Comparison of ENCODE assay signal across 13 cellular contexts in the genomic region with DNA sequence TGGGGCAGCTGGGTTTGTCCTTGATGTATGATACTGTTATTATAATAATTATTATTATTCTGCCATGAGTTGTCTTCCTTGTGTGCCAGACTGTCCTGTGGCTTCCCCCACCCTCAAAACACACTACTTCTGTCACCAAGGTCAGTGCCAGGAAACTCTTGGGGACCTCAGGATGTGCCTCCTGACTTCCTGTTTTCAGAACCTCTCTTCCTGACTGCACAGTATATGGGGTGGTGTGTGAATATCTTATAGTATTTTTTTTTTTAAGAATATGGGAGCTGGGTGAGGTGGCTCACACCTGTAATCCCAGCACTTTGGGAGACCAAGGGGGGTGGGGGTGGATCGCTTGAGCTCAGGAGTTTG.
DNase-seq lines count a peak whose midpoint lies in the region; ATAC-seq and TF ChIP-seq lines count a peak whose summit lies in the region.
"Had no signal": no experiment of that assay in that cellular context is flagged by ENCODE, and none has a peak within 500 bp of the region (broad histone marks: within the 10 kb centered on the region; RNA-seq: fewer than 3 reads in every experiment).

No MANE protein-coding gene starts in this region.

- no peak overlapping the region for H3K4me3 ChIP-seq in skin epidermis
- H3K4me3 ChIP-seq: ascending aorta, tibial artery had no signal

- CTCF ChIA-PET in RWPE1 (lab: Yijun Ruan, JAX), result interaction anchor here (0.5 to 6.7 kb wide), 6 partner anchors 10 to 127 kb away, joined by 3 to 76 read pairs (median 3); no protein-coding TSS in a partner anchor

- peak overlapping the region; percentile 85 for H3K27ac Mint-ChIP-seq in T-helper 1 cell treated with Interleukin-12 subunit alpha and Interleukin-12 subunit beta and Interleukin-4 antibody, amounts not matched to agents 30 μg/mL and 1 μg/mL, for 36 hours
- H3K27ac Mint-ChIP-seq in central memory CD8-positive, alpha-beta T cell (ENCODE audit: low read depth), result peak overlapping the region; percentile 87

- no peaks in the 10 kb centered on the region for H3K9me3 Mint-ChIP-seq in T-helper 1 cell treated with Interleukin-12 subunit alpha and Interleukin-12 subunit beta and Interleukin-4 antibody, amounts not matched to agents 30 μg/mL and 1 μg/mL, for 36 hours
- no peaks in the 10 kb centered on the region for H3K9me3 Mint-ChIP-seq in central memory CD8-positive, alpha-beta T cell

- POLR2A ChIA-PET in RWPE1 (lab: Yijun Ruan, JAX; ENCODE audit: low non-redundant PET), result interaction anchor here (2.7 kb wide), 1 partner anchor 17 kb away, joined by 15 read pairs; no protein-coding TSS in a partner anchor

- H3K4me3 Mint-ChIP-seq in T-helper 1 cell treated with Interleukin-12 subunit alpha and Interleukin-12 subunit beta and Interleukin-4 antibody, amounts not matched to agents 30 μg/mL and 1 μg/mL, for 36 hours, result peak overlapping the region; percentile 72
- H3K4me3 Mint-ChIP-seq in central memory CD8-positive, alpha-beta T cell, result peak overlapping the region; percentile 45

- DNase-seq in T-helper 1 cell, result no peak
- DNase-seq in RWPE1 (ENCODE audit: low spot score), result no peak
- DNase-seq in central memory CD8-positive, alpha-beta T cell (ENCODE audit: low spot score in 2 of 2), result no peak
- DNase-seq in DMS53 (lab: John Stamatoyannopoulos, UW), result no peak
- no peak for DNase-seq in HUDEP-2 (lab: John Stamatoyannopoulos, UW; ENCODE audit: unreplicated experiment in 76 of 76)
- DNase-seq: effector CD8-positive, alpha-beta T cell; NCI-H1105; small intestine; tibial artery had no signal

- H3K27ac ChIP-seq in RWPE1 (peak overlapping the region; percentile 89), skin epidermis (peak overlapping the region in 16 of 21 experiments; percentile 23 to 88 (median 74))
- H3K27ac ChIP-seq: ascending aorta, tibial artery had no signal

- ATAC-seq in central memory CD8-positive, alpha-beta T cell (replicated peaks; ENCODE audit: extremely low read depth, poor library complexity, severe bottlenecking), result peak; percentile 23
- no peak for ATAC-seq in SK-N-SH treated with all-trans-retinoic acid at 6 μM for 48 hours

- no peak for TF ChIP-seq CTCF in RWPE1 (conservative IDR thresholded peaks at IDR 0.05; ENCODE audit: low read depth)

- H3K4me1 Mint-ChIP-seq in T-helper 1 cell treated with Interleukin-12 subunit alpha and Interleukin-12 subunit beta and Interleukin-4 antibody, amounts not matched to agents 30 μg/mL and 1 μg/mL, for 36 hours (ENCODE audit: low read depth), result peaks cover 45% of the 10 kb centered on the region
- peaks cover 51% of the 10 kb centered on the region for H3K4me1 Mint-ChIP-seq in central memory CD8-positive, alpha-beta T cell

- no peaks in the 10 kb centered on the region for H3K27me3 Mint-ChIP-seq in T-helper 1 cell treated with Interleukin-12 subunit alpha and Interleukin-12 subunit beta and Interleukin-4 antibody, amounts not matched to agents 30 μg/mL and 1 μg/mL, for 36 hours (ENCODE audit: low read depth)
- no peaks in the 10 kb centered on the region for H3K27me3 Mint-ChIP-seq in central memory CD8-positive, alpha-beta T cell

- peaks cover 35% of the 10 kb centered on the region for H3K36me3 Mint-ChIP-seq in T-helper 1 cell treated with Interleukin-12 subunit alpha and Interleukin-12 subunit beta and Interleukin-4 antibody, amounts not matched to agents 30 μg/mL and 1 μg/mL, for 36 hours (ENCODE audit: low read depth)
- H3K36me3 Mint-ChIP-seq in central memory CD8-positive, alpha-beta T cell (ENCODE audit: insufficient read depth), result peaks cover 30% of the 10 kb centered on the region

TF ChIP-seq in SK-N-SH treated with all-trans-retinoic acid at 6 μM for 48 hours, 23 proteins besides CTCF, POLR2A, EP300 and RAD21:
- TF ChIP-seq ZC3H10 (CRISPR knock-in tag; IDR thresholded peaks at IDR 0.05) (no peak), RARB (CRISPR knock-in tag; IDR thresholded peaks at IDR 0.05) (no peak), ZNF565 (CRISPR knock-in tag; conservative IDR thresholded peaks at IDR 0.05; ENCODE audit: low read depth) (no peak), ESRRG (CRISPR knock-in tag; IDR thresholded peaks at IDR 0.05) (no peak), GLIS3 (CRISPR knock-in tag; IDR thresholded peaks at IDR 0.05) (no peak), ZNF70 (CRISPR knock-in tag; IDR thresholded peaks at IDR 0.05) (no peak), SNAI2 (CRISPR knock-in tag; IDR thresholded peaks at IDR 0.05) (no peak), CSDC2 (CRISPR knock-in tag; IDR thresholded peaks at IDR 0.05) (no peak)
- TF ChIP-seq, protein P1, sequence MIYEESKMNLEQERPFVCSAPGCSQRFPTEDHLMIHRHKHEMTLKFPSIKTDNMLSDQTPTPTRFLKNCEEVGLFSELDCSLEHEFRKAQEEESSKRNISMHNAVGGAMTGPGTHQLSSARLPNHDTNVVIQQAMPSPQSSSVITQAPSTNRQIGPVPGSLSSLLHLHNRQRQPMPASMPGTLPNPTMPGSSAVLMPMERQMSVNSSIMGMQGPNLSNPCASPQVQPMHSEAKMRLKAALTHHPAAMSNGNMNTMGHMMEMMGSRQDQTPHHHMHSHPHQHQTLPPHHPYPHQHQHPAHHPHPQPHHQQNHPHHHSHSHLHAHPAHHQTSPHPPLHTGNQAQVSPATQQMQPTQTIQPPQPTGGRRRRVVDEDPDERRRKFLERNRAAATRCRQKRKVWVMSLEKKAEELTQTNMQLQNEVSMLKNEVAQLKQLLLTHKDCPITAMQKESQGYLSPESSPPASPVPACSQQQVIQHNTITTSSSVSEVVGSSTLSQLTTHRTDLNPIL (CRISPR knock-in tag; IDR thresholded peaks at IDR 0.05; ENCODE audit: low read depth), result no peak
- TF ChIP-seq, protein P2, sequence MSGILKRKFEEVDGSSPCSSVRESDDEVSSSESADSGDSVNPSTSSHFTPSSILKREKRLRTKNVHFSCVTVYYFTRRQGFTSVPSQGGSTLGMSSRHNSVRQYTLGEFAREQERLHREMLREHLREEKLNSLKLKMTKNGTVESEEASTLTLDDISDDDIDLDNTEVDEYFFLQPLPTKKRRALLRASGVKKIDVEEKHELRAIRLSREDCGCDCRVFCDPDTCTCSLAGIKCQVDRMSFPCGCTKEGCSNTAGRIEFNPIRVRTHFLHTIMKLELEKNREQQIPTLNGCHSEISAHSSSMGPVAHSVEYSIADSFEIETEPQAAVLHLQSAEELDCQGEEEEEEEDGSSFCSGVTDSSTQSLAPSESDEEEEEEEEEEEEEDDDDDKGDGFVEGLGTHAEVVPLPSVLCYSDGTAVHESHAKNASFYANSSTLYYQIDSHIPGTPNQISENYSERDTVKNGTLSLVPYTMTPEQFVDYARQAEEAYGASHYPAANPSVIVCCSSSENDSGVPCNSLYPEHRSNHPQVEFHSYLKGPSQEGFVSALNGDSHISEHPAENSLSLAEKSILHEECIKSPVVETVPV (CRISPR knock-in tag; IDR thresholded peaks at IDR 0.05), result no peak
